ENCODE assay signal across 8 cellular contexts in the genomic region with DNA sequence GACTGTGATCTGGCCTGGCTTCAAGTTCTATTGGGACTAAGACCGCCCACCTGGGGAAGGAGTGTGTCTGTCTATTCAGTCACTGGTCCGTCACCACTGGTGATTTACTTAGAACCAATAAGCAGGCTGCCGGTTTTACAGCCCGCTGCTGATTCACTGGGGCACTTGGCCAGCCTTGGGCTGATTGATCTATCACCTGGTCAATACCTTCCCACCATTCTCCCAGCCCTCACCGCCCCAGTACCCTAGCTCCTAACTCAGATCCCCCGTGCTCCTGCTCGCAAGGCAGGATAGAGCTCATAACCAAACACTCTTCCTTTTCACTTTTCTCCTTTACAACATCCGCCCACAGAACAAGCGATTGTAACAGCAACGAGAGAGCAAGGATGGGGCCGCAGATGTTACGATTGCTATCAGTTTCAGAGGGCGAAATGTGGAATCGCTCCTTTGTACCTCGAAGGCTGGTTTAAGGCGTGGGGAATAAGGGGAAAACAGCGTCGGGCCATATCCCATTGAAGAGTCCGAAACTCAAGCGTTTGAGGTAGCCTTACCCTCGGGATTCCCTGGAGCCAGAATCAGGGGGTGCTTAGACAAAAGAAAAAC. TPM values are rescaled to one million over a fixed set of nuclear protein-coding genes. Genes with fewer than 3 reads are reported as not detected.
A peak's percentile ranks its signal among the peaks of the same experiment; 100 is the strongest.
DNase-seq lines count a peak whose midpoint lies in the region; ATAC-seq and TF ChIP-seq lines count a peak whose summit lies in the region.

No MANE protein-coding gene starts in this region.

- peak overlapping the region; percentile 50 for H3K4me2 ChIP-seq in OCI-LY3 (ENCODE audit: low read length)

- TF ChIP-seq CTCF in OCI-LY3 (IDR thresholded peaks at IDR 0.05; ENCODE audit: low read depth, low read length) = no peak
- TF ChIP-seq CTCF in esophagus muscularis mucosa (IDR thresholded peaks at IDR 0.05) = no peak

- H3K27me3 Mint-ChIP-seq in naive B cell = no peaks in the 10 kb centered on the region

- H3K27ac ChIP-seq in HUES64 (ENCODE audit: low read depth, low read length) (peak overlapping the region; percentile 52), OCI-LY3 (ENCODE audit: low read length) (peak overlapping the region; percentile 76), esophagus muscularis mucosa (replicated peaks in 1 of 4) (peak overlapping the region; percentile 83 to 90 (median 88))

- H4K20me1 ChIP-seq in OCI-LY3 (ENCODE audit: insufficient read depth, low read length) = peaks cover 13% of the 10 kb centered on the region

- H3K4me1 ChIP-seq in HUES64 (ENCODE audit: insufficient read depth, low read length) (0 out of 2 replicates have a peak, but pooled peaks cover 5% of the 10 kb centered on the region), OCI-LY3 (ENCODE audit: low read length) (peaks cover 4% of the 10 kb centered on the region), esophagus muscularis mucosa (peaks cover 4 to 27% (median 23%) of the 10 kb centered on the region in 4 donors)

- peaks cover 41% of the 10 kb centered on the region for H3K79me2 ChIP-seq in OCI-LY3 (ENCODE audit: low read length)

- peak; percentile 86 for ATAC-seq in GM21515 (IDR thresholded peaks at IDR 0.05; ENCODE audit: unreplicated experiment)
- peak; percentile 62 to 68 for ATAC-seq in naive B cell (ENCODE audit: low read depth in 2 of 2)

- H3K4me1 Mint-ChIP-seq in naive B cell = peaks cover 13 to 25% (median 14%) of the 10 kb centered on the region in 3 donors

- H3K9me3 ChIP-seq in HUES64 (ENCODE audit: insufficient read depth, low read depth, low read length) (no peaks in the 10 kb centered on the region), OCI-LY3 (ENCODE audit: insufficient read depth, low read length) (no peaks in the 10 kb centered on the region), esophagus muscularis mucosa (no peaks in the 10 kb centered on the region)

- DNase-seq in DMS 273 treated with DMSO at 0.1 percent for 48 hours (lab: John Stamatoyannopoulos, UW) (peak; percentile 70), activated T-cell treated with anti-CD3 and anti-CD28 coated beads for 48 hours (ENCODE audit: low read depth) (peak; percentile 63), esophagus muscularis mucosa (ENCODE audit: extremely low spot score) (no peak), naive B cell (peak; percentile 51)
- DNase-seq in stimulated activated naive CD4-positive, alpha-beta T cell (lab: John Stamatoyannopoulos, UW) = peak; percentile 24 to 68 (median 44)

- peak overlapping the region; percentile 83 to 98 (median 92) for H3K4me3 Mint-ChIP-seq in naive B cell

- H3K9me3 Mint-ChIP-seq in naive B cell = no peaks in the 10 kb centered on the region

- H3K27me3 ChIP-seq in HUES64 (ENCODE audit: insufficient read depth, low read length) = peaks cover 7% of the 10 kb centered on the region; the same call in 1 of the 2 replicates
- no peaks in the 10 kb centered on the region for H3K27me3 ChIP-seq in OCI-LY3 (ENCODE audit: low read depth, low read length)
- no peaks in the 10 kb centered on the region for H3K27me3 ChIP-seq in esophagus muscularis mucosa

- peaks cover 0 to 6% of the 10 kb centered on the region in 2 donors for H3K36me3 Mint-ChIP-seq in naive B cell

- WGBS in HUES64 = under 1% methylated on average over 21 of the region's 21 CpGs
- WGBS in esophagus muscularis mucosa = under 1% methylated on average over 21 of the region's 21 CpGs

- intact Hi-C loops in esophagus muscularis mucosa (cut with DNase I) = loop anchor here (5.0 kb wide), 1 partner anchor 78 kb away; the partner anchor contains the start of gene ARG2

- peak overlapping the region; percentile 78 for H3K9ac ChIP-seq in HUES64 (ENCODE audit: low read depth, low read length)
- peak overlapping the region; percentile 83 for H3K9ac ChIP-seq in OCI-LY3 (ENCODE audit: low read length)

- H3K36me3 ChIP-seq in HUES64 (ENCODE audit: insufficient read depth, low read length) = peaks cover 35% of the 10 kb centered on the region
- peaks cover 35% of the 10 kb centered on the region for H3K36me3 ChIP-seq in OCI-LY3 (replicated peaks; ENCODE audit: low read depth, low read length)
- H3K36me3 ChIP-seq in esophagus muscularis mucosa = peaks cover 9 to 31% (median 23%) of the 10 kb centered on the region in 4 donors

- TF ChIP-seq POLR2A in esophagus muscularis mucosa (IDR thresholded peaks at IDR 0.05; ENCODE audit: low read depth) = no peak

- TF ChIP-seq EP300 in esophagus muscularis mucosa (IDR thresholded peaks at IDR 0.05) = no peak

- peak overlapping the region; percentile 77 for H3K4me3 ChIP-seq in HUES64 (ENCODE audit: low read length)
- H3K4me3 ChIP-seq in OCI-LY3 (ENCODE audit: low read length) = peak overlapping the region; percentile 78
- H3K4me3 ChIP-seq in esophagus muscularis mucosa = peak overlapping the region; percentile 69 to 97 (median 90)

- peak overlapping the region; percentile 72 to 96 (median 93) for H3K27ac Mint-ChIP-seq in naive B cell

- peak overlapping the region; percentile 83; the same call in 1 of the 2 replicates for H2AFZ ChIP-seq in OCI-LY3 (ENCODE audit: low read depth, low read length)

RNA-seq across cellular contexts. Expression of gene RDH11, which starts 0.7 kb away (rescaled TPM):
- polyA plus RNA-seq in HUES64 (2013, experiment 1 of 2) = 87.7 TPM
- polyA plus RNA-seq in HUES64 (2013, experiment 2 of 2) = 102 TPM
- 10 to 100 TPM; 29.9 to 36.9 (median 33.6) TPM for total RNA-seq in esophagus muscularis mucosa
- 100 to 1,000 TPM in 1 of 6 donors, 10 to 100 TPM in 5; 47.2 to 107 (median 56.9) TPM for polyA plus RNA-seq in naive B cell (ENCODE audit: low read depth in 6 of 6)

RNA-seq across cellular contexts. Expression of gene RDH12, which starts 6.8 kb away (rescaled TPM):
- 0.45 TPM for polyA plus RNA-seq in HUES64 (2013, experiment 1 of 2)
- 0.25 TPM for polyA plus RNA-seq in HUES64 (2013, experiment 2 of 2)
- not detected for total RNA-seq in esophagus muscularis mucosa
- not detected for polyA plus RNA-seq in naive B cell (ENCODE audit: low read depth in 6 of 6)

RNA-seq across cellular contexts. Expression of gene VTI1B, which starts 20.5 kb away (rescaled TPM):
- 58.0 TPM for polyA plus RNA-seq in HUES64 (2013, experiment 1 of 2)
- polyA plus RNA-seq in HUES64 (2013, experiment 2 of 2) = 63.8 TPM
- 100 to 1,000 TPM in 1 of 4 donors, 10 to 100 TPM in 3; 78.5 to 104 (median 83.3) TPM for total RNA-seq in esophagus muscularis mucosa
- polyA plus RNA-seq in naive B cell (ENCODE audit: low read depth in 6 of 6) = 10 to 100 TPM; 55.8 to 84.7 (median 61.4) TPM
